Comparison of ENCODE assay signal across 9 cellular contexts in genomic region chr5:176413255-176413565, GRCh38. TPM values are rescaled to one million over a fixed set of nuclear protein-coding genes. Genes with fewer than 3 reads are reported as not detected.
A peak's percentile ranks its signal among the peaks of the same experiment; 100 is the strongest.
DNase-seq lines count a peak whose midpoint lies in the region; ATAC-seq and TF ChIP-seq lines count a peak whose summit lies in the region.
"Had no signal": no experiment of that assay in that cellular context is flagged by ENCODE, and none has a peak within 500 bp of the region (broad histone marks: within the 10 kb centered on the region; RNA-seq: fewer than 3 reads in every experiment).

No MANE protein-coding gene starts in this region.

- H3K36me3 ChIP-seq in PC-9 (ENCODE audit: low read depth) (peaks cover 8% of the 10 kb centered on the region; the same call in 1 of the 2 replicates), smooth muscle cell (ENCODE audit: low read depth) (no peaks in the 10 kb centered on the region)

- H3K79me2 ChIP-seq in PC-9 (ENCODE audit: low read depth) (peaks cover 56% of the 10 kb centered on the region), smooth muscle cell (ENCODE audit: low read depth) (peaks cover 16% of the 10 kb centered on the region)

- H2AFZ ChIP-seq in PC-9 (no peak overlapping the region), smooth muscle cell (ENCODE audit: low read depth) (no peak overlapping the region)

- POLR2A ChIA-PET in PC-9 (lab: Charles Lee; ENCODE audit: unreplicated experiment) = no interaction called here

- H3K27ac Mint-ChIP-seq in natural killer cell = no peak overlapping the region

- H3K36me3 Mint-ChIP-seq in natural killer cell = no peaks in the 10 kb centered on the region

- H3K4me1 Mint-ChIP-seq in natural killer cell = peaks cover 43 to 55% of the 10 kb centered on the region in 2 donors

- no TSS peak for BruUV-seq in PC-9 (replicated peaks; lab: Mats Ljungman, UMichigan)

- H3F3A ChIP-seq in PC-9 (ENCODE audit: insufficient read depth, low read depth) (peaks cover 57% of the 10 kb centered on the region), smooth muscle cell (ENCODE audit: low read depth) (peaks cover 9% of the 10 kb centered on the region)

- no peaks in the 10 kb centered on the region for H3K27me3 Mint-ChIP-seq in natural killer cell (ENCODE audit: low read depth in 2 of 2)
- H3K27me3 Mint-ChIP-seq: natural killer cell treated with Interleukin-12 subunit alpha and Interleukin-12 subunit beta and Interleukin-15 and Interleukin-18, amount 100 ng/mL, for 72 hours had no signal

- no peaks in the 10 kb centered on the region for H3K27me3 ChIP-seq in PC-9 (ENCODE audit: insufficient read depth, low read depth)
- H3K27me3 ChIP-seq in smooth muscle cell (ENCODE audit: low read depth) = no peaks in the 10 kb centered on the region

- H3K4me2 ChIP-seq in PC-9 (peak overlapping the region; percentile 93; the same call in 1 of the 2 replicates), smooth muscle cell (peak overlapping the region; percentile 96)

- H3K4me3 ChIP-seq in PC-9 (no peak overlapping the region), fibroblast of the aortic adventitia (ENCODE audit: low read depth, low read length) (peak overlapping the region; percentile 5), smooth muscle cell (no peak overlapping the region)

- H3K9ac ChIP-seq in smooth muscle cell (ENCODE audit: low read depth) = no peak overlapping the region

- peaks cover 37% of the 10 kb centered on the region for H4K20me1 ChIP-seq in PC-9 (ENCODE audit: insufficient read depth)
- peaks cover 61% of the 10 kb centered on the region for H4K20me1 ChIP-seq in smooth muscle cell (ENCODE audit: low read depth)

- CTCF ChIA-PET in PC-9 (lab: Charles Lee) = no interaction called here

- no peak for ATAC-seq in natural killer cell
- ATAC-seq: natural killer cell treated with Interleukin-12 subunit alpha and Interleukin-12 subunit beta and Interleukin-15 and Interleukin-18, amount 100 ng/mL, for 72 hours had no signal

- H3K4me1 ChIP-seq in PC-9 (replicated peaks; ENCODE audit: insufficient read depth) = peaks cover 68% of the 10 kb centered on the region
- H3K4me1 ChIP-seq in smooth muscle cell (ENCODE audit: low read depth) = no peaks in the 10 kb centered on the region

- WGBS in smooth muscle cell (ENCODE audit: low lambda C conversion rate) = 71% methylated on average over 2 of the region's 2 CpGs

- H3K9me3 ChIP-seq in PC-9 (ENCODE audit: insufficient read depth, low read depth) (no peaks in the 10 kb centered on the region), smooth muscle cell (replicated peaks; ENCODE audit: low read depth) (no peaks in the 10 kb centered on the region)

- intact Hi-C loops in PC-9 (cut with micrococcal nuclease; ENCODE audit: unreplicated experiment) = no loop called here
- intact Hi-C loops in natural killer cell (cut with micrococcal nuclease) = no loop called here

- DNase-seq in PC-9 (peak in 1 of 2 experiments; percentile 34), fibroblast of the aortic adventitia (ENCODE audit: low read depth) (peak; percentile 64), smooth muscle cell (lab: John Stamatoyannopoulos, UW; ENCODE audit: unreplicated experiment) (no peak), natural killer cell (no peak)
- DNase-seq in stimulated activated naive CD4-positive, alpha-beta T cell treated with Interleukin-2 at 50 U/mL for 16 hours (lab: John Stamatoyannopoulos, UW) = no peak
- no peak for DNase-seq in stimulated activated CD8-positive, alpha-beta memory T cell treated with anti-CD3 and anti-CD28 coated beads, Interleukin-4, amount 100 ng/mL, for 48 hours
- DNase-seq: DMS153, foreskin melanocyte had no signal

- H3K27ac ChIP-seq in PC-9 = no peak overlapping the region
- H3K27ac ChIP-seq in smooth muscle cell (ENCODE audit: low read depth) = peak overlapping the region; percentile 96

- H3K4me3 Mint-ChIP-seq in natural killer cell = no peak overlapping the region
- H3K4me3 Mint-ChIP-seq: natural killer cell treated with Interleukin-12 subunit alpha and Interleukin-12 subunit beta and Interleukin-15 and Interleukin-18, amount 100 ng/mL, for 72 hours had no signal

- H3K9me2 ChIP-seq in PC-9 (ENCODE audit: insufficient read depth) = no peaks in the 10 kb centered on the region

- TF ChIP-seq CTCF in PC-9 (conservative IDR thresholded peaks at IDR 0.05) (no peak), fibroblast of the aortic adventitia (IDR thresholded peaks at IDR 0.05; ENCODE audit: insufficient read depth, low read length) (no peak), smooth muscle cell (IDR thresholded peaks at IDR 0.05; ENCODE audit: borderline replicate concordance, insufficient read depth, poor library complexity, severe bottlenecking) (no peak), natural killer cell (IDR thresholded peaks at IDR 0.05) (no peak)

- no peaks in the 10 kb centered on the region for H3K9me3 Mint-ChIP-seq in natural killer cell
- H3K9me3 Mint-ChIP-seq: natural killer cell treated with Interleukin-12 subunit alpha and Interleukin-12 subunit beta and Interleukin-15 and Interleukin-18, amount 100 ng/mL, for 72 hours had no signal

RNA-seq across cellular contexts. Expression of gene CLTB, which starts 3.1 kb away (rescaled TPM):
- total RNA-seq in PC-9 (2021) = 123 and 126 TPM in 2 replicates
- total RNA-seq in fibroblast of the aortic adventitia (ENCODE audit: low replicate concordance) = 49.3 and 76.5 TPM in 2 replicates
- 107 and 111 TPM in 2 replicates for total RNA-seq in smooth muscle cell
- polyA plus RNA-seq in smooth muscle cell = 125 and 277 TPM in 2 replicates
- 10 to 100 TPM; 60.6 to 77.2 (median 70.4) TPM for total RNA-seq in natural killer cell

RNA-seq across cellular contexts. Expression of gene HIGD2A, which starts 24.7 kb away (rescaled TPM):
- total RNA-seq in PC-9 (2021) = 133 and 149 TPM in 2 replicates
- 23.2 and 51.9 TPM in 2 replicates for total RNA-seq in fibroblast of the aortic adventitia (ENCODE audit: low replicate concordance)
- total RNA-seq in smooth muscle cell = 94.5 and 108 TPM in 2 replicates
- polyA plus RNA-seq in smooth muscle cell = 135 and 140 TPM in 2 replicates
- 10 to 100 TPM; 83.5 to 90.2 (median 86.2) TPM for total RNA-seq in natural killer cell

RNA-seq across cellular contexts. Expression of gene NOP16, which starts 24.8 kb away (rescaled TPM):
- total RNA-seq in PC-9 (2021) (31.5 and 35.8 TPM in 2 replicates), fibroblast of the aortic adventitia (ENCODE audit: low replicate concordance) (17.0 and 44.2 TPM in 2 replicates), smooth muscle cell (10.7 and 17.2 TPM in 2 replicates), natural killer cell (10 to 100 TPM in 2 of 3 donors, 1 to 10 TPM in 1; 6.4 to 12.4 (median 12.1) TPM)
- polyA plus RNA-seq in smooth muscle cell = 27.9 and 52.4 TPM in 2 replicates

RNA-seq across cellular contexts. Expression of gene FAF2, which starts 35.0 kb away (rescaled TPM):
- 41.2 and 59.7 TPM in 2 replicates for total RNA-seq in PC-9 (2021)
- 42.3 and 45.3 TPM in 2 replicates for total RNA-seq in fibroblast of the aortic adventitia (ENCODE audit: low replicate concordance)
- total RNA-seq in smooth muscle cell = 51.3 and 59.3 TPM in 2 replicates
- polyA plus RNA-seq in smooth muscle cell = 38.2 and 38.3 TPM in 2 replicates
- 10 to 100 TPM; 32.1 to 32.5 (median 32.1) TPM for total RNA-seq in natural killer cell

RNA-seq across cellular contexts. Expression of gene ARL10, which starts 47.9 kb away (rescaled TPM):
- 0.85 and 1.2 TPM in 2 replicates for total RNA-seq in PC-9 (2021)
- total RNA-seq in fibroblast of the aortic adventitia (ENCODE audit: low replicate concordance) = 9.3 and 19.9 TPM in 2 replicates
- 9.5 and 10.7 TPM in 2 replicates for total RNA-seq in smooth muscle cell
- polyA plus RNA-seq in smooth muscle cell = 5.4 and 5.6 TPM in 2 replicates
- 1 to 10 TPM in 2 of 3 donors, under 1 TPM in 1; 0.75 to 6.8 (median 6.7) TPM for total RNA-seq in natural killer cell
